ENCODE assay signal across 8 cellular contexts in genomic region chr10:86899670-86900276, GRCh38.
DNase-seq lines count a peak whose midpoint lies in the region; ATAC-seq, FAIRE-seq and TF ChIP-seq lines count a peak whose summit lies in the region.

No MANE protein-coding gene starts in this region.

- DNase-seq in activated CD4-positive, CD25-positive, alpha-beta regulatory T cell treated with anti-CD3 and anti-CD28 coated beads, Interleukin-2, amount 50 U/mL, for 16 hours (ENCODE audit: low read depth, low spot score): peak; percentile 4
- DNase-seq in activated CD4-positive, CD25-positive, alpha-beta regulatory T cell treated with anti-CD3 and anti-CD28 coated beads, Interleukin-2, amount 50 U/mL, for 72 hours: no peak
- DNase-seq in T follicular helper cell (ENCODE audit: low read depth) (peak; percentile 16), left kidney (ENCODE audit: low read depth, low spot score) (peak; percentile 87)
- peak; percentile 5 to 18 for DNase-seq in stimulated activated CD4-positive, alpha-beta T cell treated with anti-CD3 and anti-CD28 coated beads, Interleukin-4, amount 100 ng/mL, for 48 hours (ENCODE audit: low read depth in 2 of 2)

- peak; percentile 78 for FAIRE-seq in colon (lab: Jason Lieb, UNC)

- TF ChIP-seq CTCF in LNCAP (IDR thresholded peaks at IDR 0.05): peak; percentile 59

- no peak for ATAC-seq in GM21367 (IDR thresholded peaks at IDR 0.05; ENCODE audit: unreplicated experiment)
